In the genomic region with DNA sequence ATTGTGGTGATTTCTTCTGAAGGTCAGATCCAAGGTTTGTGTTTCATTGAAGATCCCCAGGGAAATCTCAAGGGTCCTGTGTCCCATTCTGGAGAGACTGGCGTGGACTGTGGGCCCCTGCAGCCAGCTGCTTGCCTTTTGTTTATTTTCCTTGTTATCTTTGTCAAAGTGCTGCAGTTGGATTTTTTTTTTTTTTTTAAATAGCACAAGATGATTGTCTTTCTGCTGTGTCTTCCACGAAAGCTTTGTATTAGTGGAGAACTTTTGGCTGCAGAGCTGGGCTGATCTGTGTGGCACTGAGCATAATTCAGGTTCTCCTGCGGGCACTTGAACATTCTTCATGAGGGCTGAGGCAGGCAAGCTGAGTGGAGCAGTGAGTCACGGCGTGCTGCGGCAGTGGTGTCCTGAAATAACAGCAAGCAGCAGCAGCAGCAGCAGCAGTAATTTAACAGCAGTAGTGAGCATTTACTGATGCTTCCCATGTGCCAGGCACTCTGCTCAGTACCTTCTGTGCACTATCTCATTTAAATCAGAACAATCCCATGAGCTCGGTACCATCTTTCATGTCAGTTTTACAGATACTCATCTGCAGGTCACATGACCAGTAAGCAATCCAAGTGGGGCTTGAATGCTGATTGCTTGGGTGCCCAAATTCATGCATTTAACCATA, we compare ENCODE assay signal across 10 cellular contexts. TPM values are rescaled to one million over a fixed set of nuclear protein-coding genes. Genes with fewer than 3 reads are reported as not detected.
DNase-seq lines count a peak whose midpoint lies in the region; TF ChIP-seq lines count a peak whose summit lies in the region.
"Had no signal": no experiment of that assay in that cellular context is flagged by ENCODE, and none has a peak within 500 bp of the region (broad histone marks: within the 10 kb centered on the region; RNA-seq: fewer than 3 reads in every experiment).

No MANE protein-coding gene starts in this region.

- H3K4me3 ChIP-seq in AG09309 (ENCODE audit: control insufficient read depth, low read depth, low read length) (no peak overlapping the region), epithelial cell of esophagus (ENCODE audit: low read length) (no peak overlapping the region)

- TF ChIP-seq CTCF in AG09309 (IDR thresholded peaks at IDR 0.05; ENCODE audit: control insufficient read depth, insufficient read depth, low read depth, low read length, missing control alignments): no peak
- no peak for TF ChIP-seq CTCF in epithelial cell of esophagus (IDR thresholded peaks at IDR 0.05; ENCODE audit: insufficient read depth, low read depth, low read length, missing control alignments)

- DNase-seq in AG09309 (ENCODE audit: low read depth) (peak; percentile 63), NOMO-1 (lab: John Stamatoyannopoulos, UW; ENCODE audit: unreplicated experiment in 2 of 2) (peak; percentile 32 to 37), epithelial cell of esophagus (ENCODE audit: low read depth) (peak; percentile 78), mucosa of gallbladder (ENCODE audit: low spot score) (peak; percentile 31), NCI-H128 (lab: John Stamatoyannopoulos, UW; ENCODE audit: unreplicated experiment) (no peak), NAMALWA (ENCODE audit: low spot score) (no peak), NCI-H2029 (lab: John Stamatoyannopoulos, UW) (no peak), CD1c-positive myeloid dendritic cell (ENCODE audit: extremely low spot score) (no peak)
- DNase-seq: CD4-positive, alpha-beta T cell; NCI-H1092 had no signal

RNA-seq across cellular contexts. Expression of a gene that starts 45.7 kb away (rescaled TPM):
- 62.0 TPM for total RNA-seq in mucosa of gallbladder
- total RNA-seq: CD4-positive, alpha-beta T cell had no signal

Comparison
In these comparisons a context has a peak if more than half of its experiments do, and no peak if none do; other contexts are left out.
1. DNase-seq: peak in AG09309 (single experiment), NOMO-1 (2 of 2), epithelial cell of esophagus (single experiment) and mucosa of gallbladder (single experiment); none in NCI-H128 (single experiment), NAMALWA (single experiment), NCI-H2029 (single experiment) and CD1c-positive myeloid dendritic cell (single experiment).